22 cellular contexts compared by ENCODE assay signal in genomic region chr6:119127627-119128026, GRCh38. TPM values are rescaled to one million over a fixed set of nuclear protein-coding genes. Genes with fewer than 3 reads are reported as not detected.
DNase-seq lines count a peak whose midpoint lies in the region; ATAC-seq and TF ChIP-seq lines count a peak whose summit lies in the region.
"Had no signal": no experiment of that assay in that cellular context is flagged by ENCODE, and none has a peak within 500 bp of the region (broad histone marks: within the 10 kb centered on the region; RNA-seq: fewer than 3 reads in every experiment).

No MANE protein-coding gene starts in this region.

- H3K14ac ChIP-seq in mesenchymal stem cell (ENCODE audit: low read length in 2 of 2) (no peak overlapping the region), trophoblast cell (ENCODE audit: low read length) (no peak overlapping the region)

- intact Hi-C loops in Caco-2 (cut with micrococcal nuclease; ENCODE audit: unreplicated experiment), result loop anchor here (5.0 kb wide), 1 partner anchor 600 kb away; no protein-coding TSS in a partner anchor
- intact Hi-C loops in HCT116 (cut with micrococcal nuclease), result no loop called here
- intact Hi-C loops in activated naive CD4-positive, alpha-beta T cell treated with anti-CD3 and anti-CD28 coated beads for 36 hours (cut with micrococcal nuclease), result loop anchor here (5.0 kb wide), 2 partner anchors 850 to 1700 kb away; no protein-coding TSS in a partner anchor

- H3K27me3 Mint-ChIP-seq in Caco-2 (ENCODE audit: insufficient read depth, unreplicated experiment), result no peaks in the 10 kb centered on the region
- no peaks in the 10 kb centered on the region for H3K27me3 Mint-ChIP-seq in activated naive CD4-positive, alpha-beta T cell treated with anti-CD3 and anti-CD28 coated beads for 36 hours (ENCODE audit: low read depth)
- H3K27me3 Mint-ChIP-seq: CD4-positive, alpha-beta T cell had no signal

- H3K23ac ChIP-seq in mesenchymal stem cell (ENCODE audit: low read length in 2 of 2) (no peak overlapping the region), trophoblast cell (ENCODE audit: low read length) (no peak overlapping the region)

- H2AFZ ChIP-seq in HCT116 (ENCODE audit: low read depth, low read length, poor library complexity, severe bottlenecking), result peak overlapping the region; percentile 13
- H2AFZ ChIP-seq in mesenchymal stem cell (ENCODE audit: low read depth, low read length), result no peak overlapping the region
- H2AFZ ChIP-seq in trophoblast cell (ENCODE audit: insufficient read depth, low read length, poor library complexity), result no peak overlapping the region

- H3K4me3 ChIP-seq in Caco-2 (ENCODE audit: low read depth, low read length) (no peak overlapping the region), HCT116 (replicated peaks in 1 of 2; ENCODE audit: low read depth in 1 of 2, low read length in 2 of 2) (no peak overlapping the region), mesenchymal stem cell (ENCODE audit: insufficient read depth in 1 of 2, low read depth in 1 of 2, low read length in 2 of 2) (no peak overlapping the region), trophoblast cell (ENCODE audit: low read depth, low read length) (no peak overlapping the region)
- H3K4me3 ChIP-seq: A549; BLaER1 treated with 17β-estradiol and CSF1 and Interleukin-3, amounts not matched to agents 10 nM and 100 nM had no signal

- H3K79me1 ChIP-seq in mesenchymal stem cell (replicated peaks; ENCODE audit: low read length, poor library complexity, severe bottlenecking), result no peaks in the 10 kb centered on the region
- peaks cover 8% of the 10 kb centered on the region for H3K79me1 ChIP-seq in trophoblast cell (ENCODE audit: low read length)

- peaks cover 35% of the 10 kb centered on the region for H3K4me1 ChIP-seq in Caco-2
- peaks cover 42 to 66% of the 10 kb centered on the region in 2 experiments for H3K4me1 ChIP-seq in HCT116 (ENCODE audit: control insufficient read depth in 1 of 2, insufficient read depth in 2 of 2, low read length in 2 of 2)
- peaks cover 2% of the 10 kb centered on the region for H3K4me1 ChIP-seq in mesenchymal stem cell (ENCODE audit: control insufficient read depth, insufficient read depth, low read depth, low read length)
- peaks cover 7 to 13% of the 10 kb centered on the region in 2 experiments for H3K4me1 ChIP-seq in trophoblast cell (ENCODE audit: control insufficient read depth in 1 of 2, insufficient read depth in 2 of 2, low read length in 2 of 2)

- no peak for TF ChIP-seq RAD21 in HCT116 (IDR thresholded peaks at IDR 0.05; ENCODE audit: low read depth)

- H3K9me3 ChIP-seq in Caco-2, result no peaks in the 10 kb centered on the region
- H3K9me3 ChIP-seq in HCT116 (ENCODE audit: control insufficient read depth in 1 of 2, insufficient read depth in 1 of 2, low read depth in 1 of 2, low read length in 2 of 2), result no peaks in the 10 kb centered on the region
- no peaks in the 10 kb centered on the region for H3K9me3 ChIP-seq in mesenchymal stem cell (ENCODE audit: control insufficient read depth, low read length)
- H3K9me3 ChIP-seq in trophoblast cell (ENCODE audit: insufficient read depth, low read depth, low read length), result peaks cover 5% of the 10 kb centered on the region
- H3K9me3 ChIP-seq: A549, BE2C had no signal

- H3K18ac ChIP-seq in mesenchymal stem cell (ENCODE audit: low read depth in 1 of 2, low read length in 2 of 2) (peak overlapping the region; percentile 16 to 34), trophoblast cell (ENCODE audit: low read length) (peak overlapping the region; percentile 37)

- TF ChIP-seq CTCF in Caco-2 (IDR thresholded peaks at IDR 0.05; ENCODE audit: insufficient read depth in 1 of 2, low read depth in 1 of 2, low read length in 1 of 2, severe bottlenecking in 1 of 2, unreplicated experiment in 1 of 2) (no peak), HCT116 (IDR thresholded peaks at IDR 0.05 in 2 of 3, conservative IDR thresholded peaks at IDR 0.05 in 1 of 3; ENCODE audit: borderline replicate concordance in 1 of 3, insufficient read depth in 1 of 3, low read depth in 2 of 3, low read length in 2 of 3) (no peak)

- H4K8ac ChIP-seq in mesenchymal stem cell (ENCODE audit: low read length) (no peak overlapping the region), trophoblast cell (ENCODE audit: low read depth, low read length) (peak overlapping the region; percentile 61)

- H2BK12ac ChIP-seq in mesenchymal stem cell (ENCODE audit: low read length in 2 of 2) (peak overlapping the region; percentile 9 to 24), trophoblast cell (ENCODE audit: low read length) (peak overlapping the region; percentile 94)

- POLR2A ChIA-PET in Caco-2 (lab: Charles Lee) (no interaction called here), HCT116 (lab: Charles Lee) (no interaction called here)

- H3K27me3 ChIP-seq in Caco-2 (replicated peaks; ENCODE audit: control insufficient read depth, insufficient read depth, low read length), result no peaks in the 10 kb centered on the region
- no peaks in the 10 kb centered on the region for H3K27me3 ChIP-seq in HCT116 (ENCODE audit: insufficient read depth, low read length)
- no peaks in the 10 kb centered on the region for H3K27me3 ChIP-seq in mesenchymal stem cell (ENCODE audit: control insufficient read depth in 1 of 2, insufficient read depth in 1 of 2, low read length in 2 of 2)
- H3K27me3 ChIP-seq in trophoblast cell (ENCODE audit: insufficient read depth, low read length), result no peaks in the 10 kb centered on the region
- H3K27me3 ChIP-seq: BE2C; BLaER1 treated with 17β-estradiol and CSF1 and Interleukin-3, amounts not matched to agents 10 nM and 100 nM had no signal

- WGBS in mesenchymal stem cell, result no CpG with 5 or more reads among the region's 1 CpG
- WGBS in trophoblast cell (ENCODE audit: extremely low coverage, insufficient coverage, insufficient read length), result no CpG with 5 or more reads among the region's 1 CpG

- CTCF ChIA-PET in Caco-2 (lab: Charles Lee) (no interaction called here), HCT116 (lab: Charles Lee) (no interaction called here)
- CTCF ChIA-PET in activated naive CD4-positive, alpha-beta T cell treated with anti-CD3 and anti-CD28 coated beads for 36 hours (lab: Charles Lee), result interaction anchor here (0.9 kb wide), 1 partner anchor 17 kb away, joined by 3 read pairs; no protein-coding TSS in a partner anchor

- no peaks in the 10 kb centered on the region for H3K79me2 ChIP-seq in HCT116 (ENCODE audit: insufficient read depth, low read length)
- no peaks in the 10 kb centered on the region for H3K79me2 ChIP-seq in trophoblast cell (ENCODE audit: control insufficient read depth, insufficient read depth, low read length, poor library complexity)

- no peaks in the 10 kb centered on the region for H3K9me3 Mint-ChIP-seq in Caco-2 (ENCODE audit: unreplicated experiment)
- H3K9me3 Mint-ChIP-seq in activated naive CD4-positive, alpha-beta T cell treated with anti-CD3 and anti-CD28 coated beads for 36 hours, result no peaks in the 10 kb centered on the region
- H3K9me3 Mint-ChIP-seq: CD14-positive monocyte; CD4-positive, alpha-beta T cell; CD8-positive, alpha-beta memory T cell had no signal

- no peaks in the 10 kb centered on the region for H4K20me1 ChIP-seq in HCT116 (ENCODE audit: insufficient read depth)
- H4K20me1 ChIP-seq: BLaER1 treated with 17β-estradiol and CSF1 and Interleukin-3, amounts not matched to agents 10 nM and 100 nM had no signal

- H3K27ac Mint-ChIP-seq in Caco-2 (ENCODE audit: unreplicated experiment), result peak overlapping the region; percentile 50
- no peak overlapping the region for H3K27ac Mint-ChIP-seq in activated naive CD4-positive, alpha-beta T cell treated with anti-CD3 and anti-CD28 coated beads for 36 hours
- H3K27ac Mint-ChIP-seq: CD14-positive monocyte; CD4-positive, alpha-beta T cell had no signal

- H3K36me3 Mint-ChIP-seq in Caco-2 (ENCODE audit: insufficient read depth, unreplicated experiment), result no peaks in the 10 kb centered on the region
- H3K36me3 Mint-ChIP-seq in activated naive CD4-positive, alpha-beta T cell treated with anti-CD3 and anti-CD28 coated beads for 36 hours (ENCODE audit: low read depth), result no peaks in the 10 kb centered on the region
- H3K36me3 Mint-ChIP-seq: CD14-positive monocyte; CD8-positive, alpha-beta memory T cell had no signal

- no peak overlapping the region for H2BK15ac ChIP-seq in mesenchymal stem cell (ENCODE audit: low read depth, poor library complexity, severe bottlenecking)

- TF ChIP-seq POLR2A in HCT116 (IDR thresholded peaks at IDR 0.05; ENCODE audit: borderline replicate concordance, extremely low read depth, insufficient read depth, insufficient read length), result no peak

- H2AK5ac ChIP-seq in mesenchymal stem cell (ENCODE audit: low read length, severe bottlenecking) (peak overlapping the region; percentile 19), trophoblast cell (ENCODE audit: low read length) (peak overlapping the region; percentile 79)

- H3K9ac ChIP-seq in HCT116 (ENCODE audit: low read length) (no peak overlapping the region), mesenchymal stem cell (ENCODE audit: low read length) (no peak overlapping the region), trophoblast cell (ENCODE audit: low read length) (no peak overlapping the region)
- H3K9ac ChIP-seq: BLaER1 treated with 17β-estradiol and CSF1 and Interleukin-3, amounts not matched to agents 10 nM and 100 nM had no signal

- H4K91ac ChIP-seq in mesenchymal stem cell (ENCODE audit: low read length) (no peak overlapping the region), trophoblast cell (ENCODE audit: low read depth, low read length) (peak overlapping the region; percentile 90)

- H3K4me1 Mint-ChIP-seq in Caco-2 (ENCODE audit: low read depth, unreplicated experiment), result peaks cover 34% of the 10 kb centered on the region
- peaks cover 5% of the 10 kb centered on the region for H3K4me1 Mint-ChIP-seq in activated naive CD4-positive, alpha-beta T cell treated with anti-CD3 and anti-CD28 coated beads for 36 hours (ENCODE audit: low read depth)

- no peak overlapping the region for H3K4me3 Mint-ChIP-seq in Caco-2 (ENCODE audit: unreplicated experiment)
- no peak overlapping the region for H3K4me3 Mint-ChIP-seq in activated naive CD4-positive, alpha-beta T cell treated with anti-CD3 and anti-CD28 coated beads for 36 hours
- H3K4me3 Mint-ChIP-seq: CD14-positive monocyte; CD4-positive, alpha-beta T cell; CD8-positive, alpha-beta memory T cell had no signal

- ATAC-seq in HCT116, result no peak
- ATAC-seq: A549 had no signal

- H3K4me2 ChIP-seq in HCT116 (ENCODE audit: low read length), result no peak overlapping the region
- no peak overlapping the region for H3K4me2 ChIP-seq in mesenchymal stem cell (ENCODE audit: low read length, poor library complexity, severe bottlenecking)
- H3K4me2 ChIP-seq in trophoblast cell (ENCODE audit: low read length), result peak overlapping the region; percentile 10
- H3K4me2 ChIP-seq: A549; BLaER1 treated with 17β-estradiol and CSF1 and Interleukin-3, amounts not matched to agents 10 nM and 100 nM had no signal

- H4K12ac ChIP-seq in trophoblast cell (ENCODE audit: low read depth, low read length), result no peak overlapping the region

- H3K9me2 ChIP-seq in HCT116 (ENCODE audit: insufficient read depth), result no peaks in the 10 kb centered on the region

- RAD21 ChIA-PET in HCT116 (lab: Charles Lee; ENCODE audit: low non-redundant PET in 1 of 2, low total read pairs in 2 of 2, uncharacterized antibody in 2 of 2, unreplicated experiment in 2 of 2), result no interaction called here

- H3K4ac ChIP-seq in mesenchymal stem cell (ENCODE audit: low read depth in 1 of 2, low read length in 2 of 2) (peak overlapping the region; percentile 15 to 73), trophoblast cell (ENCODE audit: low read depth, low read length) (peak overlapping the region; percentile 15)

- H2BK5ac ChIP-seq in mesenchymal stem cell (ENCODE audit: low read depth, low read length, poor library complexity, severe bottlenecking) (no peak overlapping the region), trophoblast cell (ENCODE audit: low read depth, low read length, poor library complexity) (peak overlapping the region; percentile 61)

- DNase-seq in Caco-2, result no peak
- no peak for DNase-seq in HCT116 (ENCODE audit: low read depth, low spot score)
- no peak for DNase-seq in mesenchymal stem cell
- no peak for DNase-seq in trophoblast cell
- DNase-seq in activated naive CD4-positive, alpha-beta T cell treated with anti-CD3 and anti-CD28 coated beads for 36 hours, result no peak
- DNase-seq in H4 (ENCODE audit: low spot score), result no peak
- DNase-seq in NCI-H1436 treated with DMSO at 0.1 percent for 48 hours (lab: John Stamatoyannopoulos, UW), result no peak
- DNase-seq: 8988T; ACHN; AML-193; Calu3; CD4-positive, alpha-beta T cell; CD8-positive, alpha-beta memory T cell; DMS53; DMS79 treated with DMSO at 0.1 percent for 48 hours; GF-D8; GOT3; H7 had no signal

- BruUV-seq in Caco-2 (replicated peaks; lab: Mats Ljungman, UMichigan) (no TSS peak), HCT116 (replicated peaks; lab: Mats Ljungman, UMichigan) (no TSS peak)

- H3K36me3 ChIP-seq in Caco-2 (ENCODE audit: control insufficient read depth, insufficient read depth, low read length) (no peaks in the 10 kb centered on the region), HCT116 (ENCODE audit: control insufficient read depth in 1 of 2, insufficient read depth in 2 of 2, low read length in 2 of 2) (no peaks in the 10 kb centered on the region), mesenchymal stem cell (ENCODE audit: control insufficient read depth in 1 of 2, insufficient read depth in 2 of 2, low read depth in 1 of 2, low read length in 2 of 2) (no peaks in the 10 kb centered on the region), trophoblast cell (ENCODE audit: control insufficient read depth in 1 of 2, insufficient read depth in 2 of 2, low read length in 2 of 2) (no peaks in the 10 kb centered on the region)
- H3K36me3 ChIP-seq: BE2C; BLaER1 treated with 17β-estradiol and CSF1 and Interleukin-3, amounts not matched to agents 10 nM and 100 nM had no signal

- H2BK120ac ChIP-seq in mesenchymal stem cell (ENCODE audit: low read depth, low read length), result no peak overlapping the region
- H2BK120ac ChIP-seq in trophoblast cell (ENCODE audit: insufficient read depth, low read length, poor library complexity), result peak overlapping the region; percentile 90

- H3K27ac ChIP-seq in HCT116 (ENCODE audit: low read depth, low read length) (no peak overlapping the region), mesenchymal stem cell (ENCODE audit: low read length, poor library complexity, severe bottlenecking) (no peak overlapping the region), trophoblast cell (ENCODE audit: low read depth, low read length) (peak overlapping the region; percentile 89)
- H3K27ac ChIP-seq: A549; BLaER1 treated with 17β-estradiol and CSF1 and Interleukin-3, amounts not matched to agents 10 nM and 100 nM had no signal

RNA-seq across cellular contexts. Expression of gene FAM184A, which starts 49.2 kb away (rescaled TPM):
- total RNA-seq in Caco-2 (2022), result 10.8 and 11.2 TPM in 2 replicates
- 2.4 TPM for total RNA-seq in HCT116 (2021; ENCODE audit: unreplicated experiment)
- polyA plus RNA-seq in HCT116 (2012), result 0.19 and 0.56 TPM in 2 replicates
- 0.22 TPM for polyA plus RNA-seq in mesenchymal stem cell (2013, experiment 1 of 2)
- polyA plus RNA-seq in mesenchymal stem cell (2013, experiment 2 of 2), result 0.19 TPM
- polyA plus RNA-seq in trophoblast cell (2013), result 5.4 and 6.4 TPM in 2 replicates
- total RNA-seq in activated naive CD4-positive, alpha-beta T cell treated with anti-CD3 and anti-CD28 coated beads for 36 hours, result 10 to 100 TPM; 13.5 to 14.0 TPM
- 1.4 and 2.1 TPM in 2 replicates for total RNA-seq in H4 (2014; rRNA removed; shearing (Covaris generic))
- polyA plus RNA-seq: CD14-positive monocyte had no signal
